10 cellular contexts compared by ENCODE assay signal in genomic region chr2:195580156-195580555, GRCh38.
DNase-seq lines count a peak whose midpoint lies in the region; ATAC-seq lines count a peak whose summit lies in the region.
"Had no signal": no experiment of that assay in that cellular context is flagged by ENCODE, and none has a peak within 500 bp of the region (broad histone marks: within the 10 kb centered on the region; RNA-seq: fewer than 3 reads in every experiment).

No MANE protein-coding gene starts in this region.

- H3K27me3 ChIP-seq in BLaER1 (no peaks in the 10 kb centered on the region), HAP-1 (ENCODE audit: low read depth) (no peaks in the 10 kb centered on the region)

- intact Hi-C loops in left ventricle myocardium superior (cut with micrococcal nuclease): no loop called here

- H3K27me3 Mint-ChIP-seq in activated naive CD8-positive, alpha-beta T cell treated with anti-CD3 and anti-CD28 coated beads, Interleukin-2, amount 50 U/mL, for 24 hours: no peaks in the 10 kb centered on the region
- H3K27me3 Mint-ChIP-seq: natural killer cell treated with Interleukin-12 subunit alpha and Interleukin-12 subunit beta and Interleukin-15 and Interleukin-18, amount 100 ng/mL, for 72 hours had no signal

- no peak overlapping the region for H3K27ac ChIP-seq in BLaER1

- H3K36me3 ChIP-seq in BLaER1: no peaks in the 10 kb centered on the region
- H3K36me3 ChIP-seq in HAP-1 (replicated peaks): no peaks in the 10 kb centered on the region

- DNase-seq in activated naive CD8-positive, alpha-beta T cell treated with anti-CD3 and anti-CD28 coated beads, Interleukin-2, amount 50 U/mL, for 24 hours: no peak
- DNase-seq in left ventricle myocardium superior: no peak
- no peak for DNase-seq in HAP-1 (ENCODE audit: low spot score in 2 of 2)
- no peak for DNase-seq in central memory CD4-positive, alpha-beta T cell
- DNase-seq: HCEC 1CT had no signal

- H3K4me1 Mint-ChIP-seq in activated naive CD8-positive, alpha-beta T cell treated with anti-CD3 and anti-CD28 coated beads, Interleukin-2, amount 50 U/mL, for 24 hours: peaks cover 44% of the 10 kb centered on the region

- 0 out of 2 replicates have a peak overlapping the region, but pooled peaks have one; percentile 28 for H3K4me2 ChIP-seq in BLaER1

- H3K4me1 ChIP-seq in BLaER1: peaks cover 18% of the 10 kb centered on the region
- no peaks in the 10 kb centered on the region for H3K4me1 ChIP-seq in HAP-1

- no peak overlapping the region for H3K9ac ChIP-seq in BLaER1

- H3K9me3 Mint-ChIP-seq in activated naive CD8-positive, alpha-beta T cell treated with anti-CD3 and anti-CD28 coated beads, Interleukin-2, amount 50 U/mL, for 24 hours: no peaks in the 10 kb centered on the region
- H3K9me3 Mint-ChIP-seq: natural killer cell treated with Interleukin-12 subunit alpha and Interleukin-12 subunit beta and Interleukin-15 and Interleukin-18, amount 100 ng/mL, for 72 hours had no signal

- in situ Hi-C loops in HAP-1 (cut with MboI; ENCODE audit: low sequenced_read_pairs): no loop called here

- peak overlapping the region; percentile 69 for H3K27ac Mint-ChIP-seq in activated naive CD8-positive, alpha-beta T cell treated with anti-CD3 and anti-CD28 coated beads, Interleukin-2, amount 50 U/mL, for 24 hours

- H3K4me3 ChIP-seq in BLaER1 (no peak overlapping the region), HAP-1 (no peak overlapping the region)

- ATAC-seq in GM19397 (IDR thresholded peaks at IDR 0.05; ENCODE audit: unreplicated experiment) (peak; percentile 51), HG03558 (IDR thresholded peaks at IDR 0.05; ENCODE audit: extremely low read depth, unreplicated experiment) (peak; percentile 46), left ventricle myocardium superior (no peak), HG03280 (IDR thresholded peaks at IDR 0.05; ENCODE audit: unreplicated experiment) (no peak)
- ATAC-seq in activated naive CD8-positive, alpha-beta T cell treated with anti-CD3 and anti-CD28 coated beads, Interleukin-2, amount 50 U/mL, for 24 hours: no peak

- H3K9me3 ChIP-seq in BLaER1 (no peaks in the 10 kb centered on the region), HAP-1 (no peaks in the 10 kb centered on the region)

- peaks cover 3% of the 10 kb centered on the region for H3K36me3 Mint-ChIP-seq in activated naive CD8-positive, alpha-beta T cell treated with anti-CD3 and anti-CD28 coated beads, Interleukin-2, amount 50 U/mL, for 24 hours (ENCODE audit: low read depth)
- H3K36me3 Mint-ChIP-seq: natural killer cell treated with Interleukin-12 subunit alpha and Interleukin-12 subunit beta and Interleukin-15 and Interleukin-18, amount 100 ng/mL, for 72 hours had no signal

- no peak overlapping the region for H3K4me3 Mint-ChIP-seq in activated naive CD8-positive, alpha-beta T cell treated with anti-CD3 and anti-CD28 coated beads, Interleukin-2, amount 50 U/mL, for 24 hours
- H3K4me3 Mint-ChIP-seq: natural killer cell treated with Interleukin-12 subunit alpha and Interleukin-12 subunit beta and Interleukin-15 and Interleukin-18, amount 100 ng/mL, for 72 hours had no signal

- no peaks in the 10 kb centered on the region for H4K20me1 ChIP-seq in BLaER1

Comparison
In these comparisons a context has a peak if more than half of its experiments do, and no peak if none do; other contexts are left out.
1. ATAC-seq: peak in GM19397 (single experiment) and HG03558 (single experiment); none in activated naive CD8-positive, alpha-beta T cell treated with anti-CD3 and anti-CD28 coated beads, Interleukin-2, amount 50 U/mL, for 24 hours (single experiment), left ventricle myocardium superior (single experiment) and HG03280 (single experiment).